Comparison of ENCODE assay signal across 9 cellular contexts in the genomic region with DNA sequence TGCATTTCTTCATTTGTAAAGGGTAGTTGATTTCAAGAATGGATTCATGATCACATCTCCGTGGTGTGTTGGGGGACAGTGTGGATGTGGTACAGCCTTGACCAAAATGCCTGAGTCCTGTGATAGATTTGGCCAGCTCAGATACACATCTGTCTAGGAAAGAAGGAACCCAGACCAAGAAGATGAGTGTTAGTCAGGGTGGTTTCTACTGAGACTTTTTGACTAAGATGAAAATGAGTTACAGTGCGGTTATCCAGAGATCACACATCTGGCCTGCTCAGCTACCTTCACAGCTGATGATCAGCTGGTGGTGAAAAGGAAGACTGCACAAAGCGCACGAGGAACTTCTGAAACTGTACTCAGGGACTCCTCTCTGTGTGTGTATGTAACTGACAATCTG.
A peak's percentile ranks its signal among the peaks of the same experiment; 100 is the strongest.
DNase-seq lines count a peak whose midpoint lies in the region; ATAC-seq, FAIRE-seq and TF ChIP-seq lines count a peak whose summit lies in the region.
"Had no signal": no experiment of that assay in that cellular context is flagged by ENCODE, and none has a peak within 500 bp of the region (broad histone marks: within the 10 kb centered on the region; RNA-seq: fewer than 3 reads in every experiment).

No MANE protein-coding gene starts in this region.

- no peaks in the 10 kb centered on the region for H3K9me3 Mint-ChIP-seq in activated CD4-positive, alpha-beta memory T cell treated with anti-CD3 and anti-CD28 coated beads, Interleukin-2, amount 10 ng/mL, durations not matched to agents 7 days and 5 days

- no peak overlapping the region for H3K27ac ChIP-seq in testis

- H3K27ac Mint-ChIP-seq in activated CD4-positive, alpha-beta memory T cell treated with anti-CD3 and anti-CD28 coated beads, Interleukin-2, amount 10 ng/mL, durations not matched to agents 7 days and 5 days, result peak overlapping the region; percentile 94

- POLR2A ChIA-PET in activated CD4-positive, alpha-beta memory T cell treated with anti-CD3 and anti-CD28 coated beads, Interleukin-2, amount 10 ng/mL, durations not matched to agents 7 days and 5 days (lab: Charles Lee), result interaction anchor here (0.9 to 5.9 kb wide), 19 partner anchors 10 to 225 kb away, joined by 3 to 57 read pairs (median 6); a partner anchor contains a TSS

- H3K4me3 Mint-ChIP-seq in activated CD4-positive, alpha-beta memory T cell treated with anti-CD3 and anti-CD28 coated beads, Interleukin-2, amount 10 ng/mL, durations not matched to agents 7 days and 5 days, result peak overlapping the region; percentile 67
- H3K4me3 Mint-ChIP-seq: brain had no signal

- ATAC-seq in HG03196 (IDR thresholded peaks at IDR 0.05; ENCODE audit: unreplicated experiment), result peak; percentile 76

- H3K9me3 ChIP-seq in mononuclear cell (ENCODE audit: low read depth, low read length) (no peaks in the 10 kb centered on the region), testis (no peaks in the 10 kb centered on the region)

- DNase-seq in AG08395 (ENCODE audit: low spot score) (peak; percentile 24), GM19239 (ENCODE audit: insufficient read length, low spot score) (peak; percentile 60), NCI-H1048 (lab: John Stamatoyannopoulos, UW) (no peak), testis (no peak), anterior cingulate cortex (lab: John Stamatoyannopoulos, UW) (no peak)
- DNase-seq in activated CD4-positive, alpha-beta memory T cell treated with anti-CD3 and anti-CD28 coated beads, Interleukin-2, amount 10 ng/mL, durations not matched to agents 7 days and 5 days, result peak; percentile 76

- TF ChIP-seq CTCF in testis (IDR thresholded peaks at IDR 0.05), result no peak

- CTCF ChIA-PET in activated CD4-positive, alpha-beta memory T cell treated with anti-CD3 and anti-CD28 coated beads, Interleukin-2, amount 10 ng/mL, durations not matched to agents 7 days and 5 days (lab: Charles Lee), result interaction anchor here (0.5 to 3.0 kb wide), 17 partner anchors 12 to 559 kb away, joined by 3 to 18 read pairs (median 4); a partner anchor contains a TSS

- peaks cover 70% of the 10 kb centered on the region for H3K4me1 Mint-ChIP-seq in activated CD4-positive, alpha-beta memory T cell treated with anti-CD3 and anti-CD28 coated beads, Interleukin-2, amount 10 ng/mL, durations not matched to agents 7 days and 5 days

- intact Hi-C loops in testis (cut with DNase I; ENCODE audit: low total_unique reads), result no loop called here

- H3K27me3 ChIP-seq in mononuclear cell (ENCODE audit: insufficient read depth, low read length), result no peaks in the 10 kb centered on the region
- no peaks in the 10 kb centered on the region for H3K27me3 ChIP-seq in testis

- no peaks in the 10 kb centered on the region for H3K36me3 ChIP-seq in testis (ENCODE audit: low read depth, missing control alignments)

- peak; percentile 99 for FAIRE-seq in GM19239 (lab: Jason Lieb, UNC)

- H3K4me1 ChIP-seq in mononuclear cell (ENCODE audit: insufficient read depth, low read length), result peaks cover 61% of the 10 kb centered on the region
- peaks cover 13% of the 10 kb centered on the region for H3K4me1 ChIP-seq in testis

- H3K27me3 Mint-ChIP-seq in activated CD4-positive, alpha-beta memory T cell treated with anti-CD3 and anti-CD28 coated beads, Interleukin-2, amount 10 ng/mL, durations not matched to agents 7 days and 5 days, result peaks cover 2% of the 10 kb centered on the region
- H3K27me3 Mint-ChIP-seq: brain had no signal

- WGBS in testis, 2 donors, result 73 to 84% methylated on average over 4 of the region's 4 CpGs

- H3K36me3 Mint-ChIP-seq in activated CD4-positive, alpha-beta memory T cell treated with anti-CD3 and anti-CD28 coated beads, Interleukin-2, amount 10 ng/mL, durations not matched to agents 7 days and 5 days (ENCODE audit: low read depth), result peaks cover 14% of the 10 kb centered on the region

- no peak for TF ChIP-seq POLR2A in testis (IDR thresholded peaks at IDR 0.05)

- peak overlapping the region; percentile 5 for H3K4me3 ChIP-seq in mononuclear cell (ENCODE audit: low read length)
- no peak overlapping the region for H3K4me3 ChIP-seq in testis

Comparison
In these comparisons a context has a peak if more than half of its experiments do, and no peak if none do; other contexts are left out.
1. DNase-seq: peak in AG08395 (single experiment), GM19239 (single experiment) and activated CD4-positive, alpha-beta memory T cell treated with anti-CD3 and anti-CD28 coated beads, Interleukin-2, amount 10 ng/mL, durations not matched to agents 7 days and 5 days (single experiment); none in NCI-H1048 (single experiment), testis (single experiment) and anterior cingulate cortex (0 of 58).